In the genomic region with DNA sequence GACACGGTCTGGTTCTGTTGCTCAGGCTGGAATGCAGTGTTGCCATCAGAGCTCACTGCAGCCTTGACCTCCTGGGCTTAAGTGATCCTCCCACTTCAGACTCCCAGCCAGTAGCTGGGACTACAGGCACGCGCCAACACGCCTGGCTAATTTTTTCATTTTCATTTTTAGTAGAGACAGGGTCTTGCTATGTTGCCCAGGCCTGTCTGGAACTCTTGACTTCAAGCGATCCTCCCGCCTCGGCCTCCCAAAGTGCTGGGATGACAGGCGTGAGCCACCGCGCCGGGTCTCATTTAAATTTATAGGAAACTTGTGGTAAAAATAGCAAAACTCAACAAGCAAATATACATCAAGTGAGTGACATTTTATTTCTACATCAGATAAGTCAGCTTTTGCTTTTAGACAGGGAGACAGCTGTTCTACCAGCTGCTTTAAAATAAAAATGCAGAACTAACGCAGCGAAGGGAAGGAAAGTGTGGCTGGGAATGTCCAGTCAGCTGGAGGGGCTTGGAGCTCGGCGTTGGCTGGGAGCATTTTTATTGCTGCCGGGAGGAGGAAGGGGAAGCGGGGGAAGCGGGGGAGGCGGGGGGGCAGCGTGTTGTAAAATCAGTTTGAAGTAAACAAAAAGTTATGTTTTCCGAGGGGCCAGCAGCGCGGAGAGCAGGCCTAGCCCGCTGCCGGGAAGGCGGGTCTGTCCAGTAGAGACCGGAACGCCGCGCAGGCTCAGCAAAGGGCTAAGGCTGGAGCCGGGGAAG, we compare ENCODE assay signal across 8 cellular contexts. TPM values are rescaled to one million over a fixed set of nuclear protein-coding genes. Genes with fewer than 3 reads are reported as not detected.
DNase-seq lines count a peak whose midpoint lies in the region; ATAC-seq, FAIRE-seq and TF ChIP-seq lines count a peak whose summit lies in the region.

No MANE protein-coding gene starts in this region.

- H3K4me2 ChIP-seq in OCI-LY3 (ENCODE audit: low read length) (peak overlapping the region; percentile 68), HepG2 (ENCODE audit: low read depth, low read length) (peak overlapping the region; percentile 85)

- 0 out of 4 replicates have a peak, but pooled peaks of 1 of the 2 experiments have one; percentile 16 for TF ChIP-seq EP300 in HepG2 (IDR thresholded peaks at IDR 0.05; ENCODE audit: low read depth in 2 of 2, low read length in 2 of 2)
- no peak for TF ChIP-seq EP300 in HepG2 (CRISPR knock-in tag; IDR thresholded peaks at IDR 0.05; ENCODE audit: borderline replicate concordance)

- no peaks in the 10 kb centered on the region for H3K27me3 ChIP-seq in OCI-LY3 (ENCODE audit: low read depth, low read length)
- H3K27me3 ChIP-seq in breast epithelium: no peaks in the 10 kb centered on the region
- H3K27me3 ChIP-seq in HepG2 (ENCODE audit: control insufficient read depth in 1 of 2, insufficient read depth in 2 of 2, low read length in 2 of 2): no peaks in the 10 kb centered on the region
- no peaks in the 10 kb centered on the region for H3K27me3 ChIP-seq in subcutaneous abdominal adipose tissue (ENCODE audit: control insufficient read depth in 5 of 5, insufficient read depth in 4 of 5, low read length in 5 of 5)

- whole genome bisulfite sequencing in HepG2 (ENCODE audit: low lambda C conversion rate): under 1% methylated on average over 25 of the region's 31 CpGs

- DNase-seq in Right ventricle myocardium inferior (ENCODE audit: missing footprints) (peak; percentile 72), cardiac septum (ENCODE audit: low spot score) (no peak), breast epithelium (ENCODE audit: low spot score in 2 of 2) (no peak), HepG2 (ENCODE audit: low spot score) (peak; percentile 80), frontal cortex (ENCODE audit: low spot score in 2 of 2) (no peak), SW 1271 (lab: John Stamatoyannopoulos, UW) (no peak)

- no peak for TF ChIP-seq POLR2A in breast epithelium (IDR thresholded peaks at IDR 0.05)
- peak in 1 of 2 experiments; percentile 60; a peak in 1 of 4 replicates for TF ChIP-seq POLR2A in HepG2 (IDR thresholded peaks at IDR 0.05; ENCODE audit: insufficient read depth in 1 of 2, low read depth in 2 of 2, low read length in 2 of 2)

- no peaks in the 10 kb centered on the region for H3K9me3 ChIP-seq in OCI-LY3 (ENCODE audit: insufficient read depth, low read length)
- H3K9me3 ChIP-seq in breast epithelium: no peaks in the 10 kb centered on the region
- H3K9me3 ChIP-seq in HepG2 (ENCODE audit: low read length): no peaks in the 10 kb centered on the region
- H3K9me3 ChIP-seq in subcutaneous abdominal adipose tissue (ENCODE audit: control insufficient read depth in 5 of 5, low read length in 5 of 5): no peaks in the 10 kb centered on the region

- H3K9ac ChIP-seq in OCI-LY3 (ENCODE audit: low read length) (peak overlapping the region; percentile 77), HepG2 (ENCODE audit: insufficient read depth, low read depth, low read length) (peak overlapping the region; percentile 95), subcutaneous abdominal adipose tissue (ENCODE audit: low read length in 5 of 5) (peak overlapping the region in 4 of 5 donors; percentile 84 to 94 (median 92))

- in situ Hi-C loops in HepG2 (cut with HindIII; ENCODE audit: extremely low pct_ligation_motif_present, low pct_unique_long_range_greater_than_20kb): no loop called here

- TSS peak; percentile 71 for BruUV-seq in HepG2 (replicated peaks; lab: Mats Ljungman, UMichigan)

- intact Hi-C loops in Right ventricle myocardium inferior (cut with DNase I) (loop anchor here (10.0 kb wide), 2 partner anchors 248 to 312 kb away; a partner anchor contains a TSS), cardiac septum (cut with DNase I) (loop anchor here (5.0 to 10.0 kb wide), 3 partner anchors 150 to 315 kb away; a partner anchor contains a TSS), breast epithelium (cut with DNase I; ENCODE audit: low total_unique reads) (loop anchor here (5.0 kb wide), 2 partner anchors 375 to 1170 kb away; a partner anchor contains a TSS), HepG2 (cut with micrococcal nuclease; ENCODE audit: unreplicated experiment) (loop anchor here (5.0 to 10.0 kb wide), 3 partner anchors 62 to 165 kb away; a partner anchor contains a TSS)

- peak; percentile 65 for FAIRE-seq in HepG2 (lab: Jason Lieb, UNC)
- no peak for FAIRE-seq in frontal cortex (lab: Jason Lieb, UNC)

- CTCF ChIA-PET in HepG2 (lab: Yijun Ruan, JAX; ENCODE audit: low intra/inter-chr PET ratio, low total read pairs): no interaction called here

- no peak for TF ChIP-seq CTCF in OCI-LY3 (IDR thresholded peaks at IDR 0.05; ENCODE audit: low read depth, low read length)
- TF ChIP-seq CTCF in breast epithelium (IDR thresholded peaks at IDR 0.05): no peak
- TF ChIP-seq CTCF in HepG2 (CRISPR knock-in tag; IDR thresholded peaks at IDR 0.05): no peak

- H3K36me3 ChIP-seq in OCI-LY3 (replicated peaks; ENCODE audit: low read depth, low read length): peaks cover 2% of the 10 kb centered on the region
- H3K36me3 ChIP-seq in breast epithelium: no peaks in the 10 kb centered on the region
- H3K36me3 ChIP-seq in HepG2 (replicated peaks in 1 of 2; ENCODE audit: control insufficient read depth in 1 of 2, insufficient read depth in 2 of 2, low read length in 2 of 2): no peaks in the 10 kb centered on the region; a peak in 2 of 5 replicates
- no peaks in the 10 kb centered on the region for H3K36me3 ChIP-seq in subcutaneous abdominal adipose tissue (ENCODE audit: control insufficient read depth in 5 of 5, insufficient read depth in 5 of 5, low read length in 5 of 5)

- TF ChIP-seq RAD21 in HepG2 (CRISPR knock-in tag; IDR thresholded peaks at IDR 0.05): no peak

- ATAC-seq in Right ventricle myocardium inferior (peak; percentile 32), HepG2 (peak; percentile 84)

- H3K27ac ChIP-seq in OCI-LY3 (ENCODE audit: low read length) (peak overlapping the region; percentile 67), breast epithelium (peak overlapping the region; percentile 96 to 99), HepG2 (ENCODE audit: extremely low read length, insufficient read depth, low read length) (peak overlapping the region; percentile 94), subcutaneous abdominal adipose tissue (ENCODE audit: low read depth, low read length) (peak overlapping the region; percentile 97)

- POLR2A ChIA-PET in HepG2 (lab: Yijun Ruan, JAX): interaction anchor here (0.5 to 2.5 kb wide), 16 partner anchors 9 to 1959 kb away, joined by 3 to 14 read pairs (median 3); a partner anchor contains a TSS

- H2AFZ ChIP-seq in OCI-LY3 (ENCODE audit: low read depth, low read length): no peak overlapping the region
- no peak overlapping the region for H2AFZ ChIP-seq in HepG2 (ENCODE audit: low read length)

- H3K4me1 ChIP-seq in OCI-LY3 (ENCODE audit: low read length) (peaks cover 8% of the 10 kb centered on the region), breast epithelium (no peaks in the 10 kb centered on the region), HepG2 (ENCODE audit: insufficient read depth, low read length) (peaks cover 28% of the 10 kb centered on the region), subcutaneous abdominal adipose tissue (ENCODE audit: control insufficient read depth in 5 of 5, insufficient read depth in 5 of 5, low read length in 5 of 5) (peaks cover 6 to 25% (median 19%) of the 10 kb centered on the region in 5 donors)

- H4K20me1 ChIP-seq in OCI-LY3 (ENCODE audit: insufficient read depth, low read length): no peaks in the 10 kb centered on the region
- H4K20me1 ChIP-seq in HepG2 (ENCODE audit: insufficient read depth, low read length): peaks cover 5% of the 10 kb centered on the region; the same call in 1 of the 2 replicates

- H3K4me3 ChIP-seq in OCI-LY3 (ENCODE audit: low read length): peak overlapping the region; percentile 80
- peak overlapping the region; percentile 83 to 97 (median 97) for H3K4me3 ChIP-seq in breast epithelium
- H3K4me3 ChIP-seq in HepG2 (replicated peaks in 1 of 3; ENCODE audit: insufficient read depth in 1 of 3, low read depth in 2 of 3, low read length in 3 of 3): peak overlapping the region; percentile 82 to 93 (median 89)
- H3K4me3 ChIP-seq in subcutaneous abdominal adipose tissue (ENCODE audit: low read depth in 1 of 5, low read length in 5 of 5): peak overlapping the region; percentile 74 to 94 (median 85)

- H3K79me2 ChIP-seq in OCI-LY3 (ENCODE audit: low read length) (no peaks in the 10 kb centered on the region; the same call in 1 of the 2 replicates), HepG2 (ENCODE audit: insufficient read depth, low read length) (peaks cover 37% of the 10 kb centered on the region)

RNA-seq across cellular contexts. Expression of a gene that starts 0.7 kb away (rescaled TPM):
- total RNA-seq in Right ventricle myocardium inferior (32.8 TPM), cardiac septum (50.3 TPM), breast epithelium (10 to 100 TPM; 28.0 to 61.9 (median 50.5) TPM), HepG2 (2016; rRNA removed; fragmentation: Illumina TruSeq; extraction: Trizol) (33.3 and 55.7 TPM in 2 replicates), frontal cortex (36.3 TPM)
- total RNA-seq in HepG2 (2016; cell fraction: cytosol; rRNA removed; fragmentation: Illumina TruSeq; extraction: Trizol; ENCODE audit: low read depth): 6.1 and 7.2 TPM in 2 replicates
- 32.3 and 54.6 TPM in 2 replicates for total RNA-seq in HepG2 (2016; cell fraction: insoluble cytoplasmic fraction; rRNA removed; fragmentation: Illumina TruSeq; extraction: Trizol)
- 9.6 and 12.3 TPM in 2 replicates for total RNA-seq in HepG2 (2016; cell fraction: membrane; rRNA removed; fragmentation: Illumina TruSeq; extraction: Trizol)
- total RNA-seq in HepG2 (2016; cell fraction: nucleus; rRNA removed; fragmentation: Illumina TruSeq; extraction: Trizol): 46.8 and 54.5 TPM in 2 replicates
- 9.3 and 9.5 TPM in 2 replicates for polyA plus RNA-seq in HepG2 (2011; rRNA removed)
- polyA plus RNA-seq in HepG2 (2011; cell fraction: cytosol; rRNA removed): 2.4 and 4.2 TPM in 2 replicates
- polyA plus RNA-seq in HepG2 (2011; cell fraction: nucleus; rRNA removed): 9.4 and 14.1 TPM in 2 replicates
- 15.0 and 16.4 TPM in 2 replicates for polyA plus RNA-seq in HepG2 (2012)
- polyA plus RNA-seq in HepG2 (2016; cell fraction: cytosol; fragmentation: Illumina TruSeq; extraction: Trizol; ENCODE audit: low read depth): 0.74 and 1.1 TPM in 2 replicates
- polyA plus RNA-seq in HepG2 (2016; cell fraction: insoluble cytoplasmic fraction; fragmentation: Illumina TruSeq; extraction: Trizol; ENCODE audit: low read depth): 23.4 and 30.4 TPM in 2 replicates
- 3.4 and 3.7 TPM in 2 replicates for polyA plus RNA-seq in HepG2 (2016; cell fraction: membrane; fragmentation: Illumina TruSeq; extraction: Trizol; ENCODE audit: low read depth)
- polyA plus RNA-seq in HepG2 (2016; cell fraction: nucleus; fragmentation: Illumina TruSeq; extraction: Trizol; ENCODE audit: insufficient read depth, low read depth): 30.3 and 31.0 TPM in 2 replicates
- 7.3 and 8.7 TPM in 2 replicates for polyA minus RNA-seq in HepG2 (2011; rRNA and poly(A)+ RNA removed; ENCODE audit: low replicate concordance)
- polyA minus RNA-seq in HepG2 (2011; cell fraction: cytosol; rRNA and poly(A)+ RNA removed): 10.8 and 17.6 TPM in 2 replicates
- polyA minus RNA-seq in HepG2 (2011; cell fraction: nucleus; rRNA and poly(A)+ RNA removed): 79.9 and 90.5 TPM in 2 replicates

Comparison
In these comparisons a context has a peak if more than half of its experiments do, and no peak if none do; other contexts are left out.
1. DNase-seq: peak in Right ventricle myocardium inferior (single experiment) and HepG2 (single experiment); none in cardiac septum (single experiment), breast epithelium (0 of 2), frontal cortex (0 of 2) and SW 1271 (0 of 2).
2. Peak in every context shown above with its lines, with median percentiles within 50 percentile points of each other: H3K27ac ChIP-seq, H3K4me3 ChIP-seq and H3K9ac ChIP-seq.